ENCODE assay signal across 19 cellular contexts in the genomic region with DNA sequence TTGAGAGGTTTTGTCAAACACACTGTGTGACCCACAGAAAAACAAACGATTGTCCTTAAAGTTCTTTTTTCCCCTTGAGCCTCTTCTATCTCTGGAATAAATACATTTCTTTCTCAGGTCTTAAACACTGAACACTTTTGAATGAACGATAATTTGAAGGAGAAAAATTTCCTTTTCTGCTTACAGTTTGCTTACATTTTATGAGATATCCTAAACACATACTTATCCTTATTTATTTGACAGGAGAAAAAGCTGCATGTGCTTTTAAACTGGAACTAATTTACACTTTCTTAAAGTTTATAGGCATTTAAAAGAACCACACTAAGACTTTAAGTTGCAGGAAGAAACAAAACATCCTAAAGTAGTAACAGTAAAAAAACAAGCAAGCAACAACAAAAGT. TPM values are rescaled to one million over a fixed set of nuclear protein-coding genes. Genes with fewer than 3 reads are reported as not detected.
DNase-seq lines count a peak whose midpoint lies in the region; ATAC-seq, FAIRE-seq and TF ChIP-seq lines count a peak whose summit lies in the region.
"Had no signal": no experiment of that assay in that cellular context is flagged by ENCODE, and none has a peak within 500 bp of the region (broad histone marks: within the 10 kb centered on the region; RNA-seq: fewer than 3 reads in every experiment).

No MANE protein-coding gene starts in this region.

- no peak overlapping the region for H2BK120ac ChIP-seq in trophoblast cell (ENCODE audit: insufficient read depth, low read length, poor library complexity)

- H3K4me1 Mint-ChIP-seq in WTC11, result peaks cover 44% of the 10 kb centered on the region

- no peaks in the 10 kb centered on the region for H3K36me3 ChIP-seq in A673 (ENCODE audit: insufficient read depth, low read length, poor library complexity, severe bottlenecking)
- H3K36me3 ChIP-seq in HUES48 (ENCODE audit: control insufficient read depth, insufficient read depth, low read length), result no peaks in the 10 kb centered on the region
- no peaks in the 10 kb centered on the region for H3K36me3 ChIP-seq in trophoblast cell (ENCODE audit: control insufficient read depth in 1 of 2, insufficient read depth in 2 of 2, low read length in 2 of 2)

- no peak overlapping the region for H3K14ac ChIP-seq in trophoblast cell (ENCODE audit: low read length)

- H3K27me3 Mint-ChIP-seq in WTC11 (ENCODE audit: low read depth), result no peaks in the 10 kb centered on the region

- no peak overlapping the region for H2BK12ac ChIP-seq in trophoblast cell (ENCODE audit: low read length)

- H3K9me3 Mint-ChIP-seq in WTC11, result no peaks in the 10 kb centered on the region

- H3K4me2 ChIP-seq in trophoblast cell (ENCODE audit: low read length), result no peak overlapping the region

- in situ Hi-C loops in G401 (cut with HindIII; ENCODE audit: low sequenced_read_pairs), result no loop called here

- no peaks in the 10 kb centered on the region for H3K27me3 ChIP-seq in A673 (replicated peaks; ENCODE audit: insufficient read depth, low read depth, low read length, poor library complexity)
- H3K27me3 ChIP-seq in HUES48 (ENCODE audit: control insufficient read depth, insufficient read depth, low read length), result no peaks in the 10 kb centered on the region
- no peaks in the 10 kb centered on the region for H3K27me3 ChIP-seq in trophoblast cell (ENCODE audit: insufficient read depth, low read length)

- no peaks in the 10 kb centered on the region for H3K36me3 Mint-ChIP-seq in WTC11

- no CpG with 5 or more reads among the region's 2 CpGs for WGBS in trophoblast cell (ENCODE audit: extremely low coverage, insufficient coverage, insufficient read length)

- DNase-seq in A673 (ENCODE audit: low spot score) (no peak), WTC11 (ENCODE audit: low spot score) (no peak), trophoblast cell (no peak), G401 (ENCODE audit: low spot score) (no peak)
- DNase-seq: AML-193, DND-41, GF-D8, KG1, NCI-H1048, NCI-H2107, NCI-H226, NCI-H526 treated with DMSO at 0.1 percent for 48 hours had no signal

- H3K9ac ChIP-seq in HUES48 (ENCODE audit: low read depth, low read length) (no peak overlapping the region), trophoblast cell (ENCODE audit: low read length) (no peak overlapping the region)

- H3K4me1 ChIP-seq in A673 (ENCODE audit: insufficient read depth, low read length, poor library complexity, severe bottlenecking), result peaks cover 51% of the 10 kb centered on the region
- peaks cover 52% of the 10 kb centered on the region for H3K4me1 ChIP-seq in HUES48 (ENCODE audit: control insufficient read depth, insufficient read depth, low read length)
- no peaks in the 10 kb centered on the region for H3K4me1 ChIP-seq in trophoblast cell (ENCODE audit: control insufficient read depth in 1 of 2, insufficient read depth in 2 of 2, low read length in 2 of 2)

- no peak overlapping the region; the same call in 1 of the 2 replicates for H3K4me3 Mint-ChIP-seq in WTC11

- H3K18ac ChIP-seq in trophoblast cell (ENCODE audit: low read length), result no peak overlapping the region

- no peak overlapping the region for H3K23ac ChIP-seq in trophoblast cell (ENCODE audit: low read length)

- POLR2A ChIA-PET in A673 (lab: Charles Lee; ENCODE audit: low non-redundant PET), result no interaction called here
- POLR2A ChIA-PET in WTC11 (lab: Charles Lee), result interaction anchor here (0.6 to 1.8 kb wide), 3 partner anchors 22 to 30 kb away, joined by 3 to 5 read pairs (median 3); no protein-coding TSS in a partner anchor

- ATAC-seq in WTC11 (no peak), HG02610 (IDR thresholded peaks at IDR 0.05; ENCODE audit: unreplicated experiment) (no peak)
- no peak for ATAC-seq in activated CD4-positive, CD25-positive, alpha-beta regulatory T cell treated with anti-CD3 and anti-CD28 coated beads, Interleukin-2, amount 50 U/mL, for 24 hours
- ATAC-seq: Right ventricle myocardium inferior had no signal

- CTCF ChIA-PET in A673 (lab: Charles Lee) (interaction anchor here (1.1 kb wide), 1 partner anchor 23 kb away, joined by 3 read pairs; no protein-coding TSS in a partner anchor), WTC11 (lab: Charles Lee) (interaction anchor here (0.8 to 1.1 kb wide), 2 partner anchors 43 to 108 kb away, joined by 3 to 5 read pairs; no protein-coding TSS in a partner anchor)

- intact Hi-C loops in A673 (cut with micrococcal nuclease; ENCODE audit: unreplicated experiment), result loop anchor here (5.0 kb wide), 1 partner anchor 270 kb away; the partner anchor contains the start of genes PRAC1 and PRAC2

- no peak overlapping the region for H4K12ac ChIP-seq in trophoblast cell (ENCODE audit: low read depth, low read length)

- peaks cover 13% of the 10 kb centered on the region for H3K79me2 ChIP-seq in trophoblast cell (ENCODE audit: control insufficient read depth, insufficient read depth, low read length, poor library complexity)

- H4K8ac ChIP-seq in trophoblast cell (ENCODE audit: low read depth, low read length), result no peak overlapping the region

- H4K91ac ChIP-seq in trophoblast cell (ENCODE audit: low read depth, low read length), result no peak overlapping the region

- no peak overlapping the region for H2BK5ac ChIP-seq in trophoblast cell (ENCODE audit: low read depth, low read length, poor library complexity)

- no TSS peak for BruUV-seq in A673 (replicated peaks; lab: Mats Ljungman, UMichigan)

- peak; percentile 21 for FAIRE-seq in islet of Langerhans (lab: Jason Lieb, UNC)

- peaks cover 25% of the 10 kb centered on the region for H3K79me1 ChIP-seq in trophoblast cell (ENCODE audit: low read length)

- H3K4me3 ChIP-seq in A673 (ENCODE audit: low read depth, low read length, poor library complexity, severe bottlenecking) (peak overlapping the region; percentile 17), HUES48 (ENCODE audit: low read depth, low read length) (peak overlapping the region; percentile 19; the same call in 1 of the 2 replicates), trophoblast cell (ENCODE audit: low read depth, low read length) (no peak overlapping the region)

- peak overlapping the region; percentile 89 for H3K27ac Mint-ChIP-seq in WTC11

- H2AFZ ChIP-seq in trophoblast cell (ENCODE audit: insufficient read depth, low read length, poor library complexity), result no peak overlapping the region

- TF ChIP-seq CTCF in A673 (conservative IDR thresholded peaks at IDR 0.05; ENCODE audit: low read depth, low read length) (no peak), WTC11 (IDR thresholded peaks at IDR 0.05) (no peak)

- H3K27ac ChIP-seq in A673 (ENCODE audit: low read depth, low read length, poor library complexity, severe bottlenecking) (peak overlapping the region; percentile 100), HUES48 (ENCODE audit: low read depth, low read length) (peak overlapping the region; percentile 76), trophoblast cell (ENCODE audit: low read depth, low read length) (no peak overlapping the region)

- H2AK5ac ChIP-seq in trophoblast cell (ENCODE audit: low read length), result no peak overlapping the region

- no peaks in the 10 kb centered on the region for H3K9me3 ChIP-seq in A673 (ENCODE audit: low read depth, low read length, poor library complexity, severe bottlenecking)
- H3K9me3 ChIP-seq in HUES48 (ENCODE audit: control insufficient read depth, insufficient read depth, low read length), result no peaks in the 10 kb centered on the region
- no peaks in the 10 kb centered on the region for H3K9me3 ChIP-seq in trophoblast cell (ENCODE audit: insufficient read depth, low read depth, low read length)

- no peak overlapping the region for H3K4ac ChIP-seq in trophoblast cell (ENCODE audit: low read depth, low read length)

TF ChIP-seq in WTC11, 78 proteins besides CTCF, POLR2A, EP300 and RAD21:
- TF ChIP-seq PREB (CRISPR knock-in tag; IDR thresholded peaks at IDR 0.05; ENCODE audit: borderline replicate concordance) (no peak), CREM (CRISPR knock-in tag; IDR thresholded peaks at IDR 0.05) (no peak), ETV6 (CRISPR knock-in tag; IDR thresholded peaks at IDR 0.05) (no peak), NR3C1 (CRISPR knock-in tag; conservative IDR thresholded peaks at IDR 0.05; ENCODE audit: low read depth) (no peak), FOXP4 (CRISPR knock-in tag; IDR thresholded peaks at IDR 0.05) (no peak)

RNA-seq across cellular contexts. Expression of gene IGF2BP1, which starts 4.8 kb away (rescaled TPM):
- 495 and 517 TPM in 2 replicates for total RNA-seq in A673 (2021)
- total RNA-seq in WTC11 (2021), result 392 to 434 TPM (median 423 TPM) in 3 replicates
- 159 and 165 TPM in 2 replicates for polyA plus RNA-seq in trophoblast cell (2013)
- 63.0 and 86.2 TPM in 2 replicates for total RNA-seq in G401 (2014; rRNA removed; shearing (Covaris generic))
- total RNA-seq: HT-29, Right ventricle myocardium inferior had no signal

RNA-seq across cellular contexts. Expression of gene GIP, which starts 24.0 kb away (rescaled TPM):
- total RNA-seq in A673 (2021), result 0.88 and 1.1 TPM in 2 replicates
- 0.39 TPM in 1 of 3 replicates, not detected in the others for total RNA-seq in WTC11 (2021)
- 0.52 and 1.00 TPM in 2 replicates for polyA plus RNA-seq in trophoblast cell (2013)
- total RNA-seq in G401 (2014; rRNA removed; shearing (Covaris generic)), result 0.20 and 1.5 TPM in 2 replicates
- total RNA-seq: HT-29, M059J, Right ventricle myocardium inferior had no signal

RNA-seq across cellular contexts. Expression of gene SNF8, which starts 47.8 kb away (rescaled TPM):
- total RNA-seq in A673 (2021), result 177 and 188 TPM in 2 replicates
- total RNA-seq in WTC11 (2021), result 116 to 136 TPM (median 127 TPM) in 3 replicates
- polyA plus RNA-seq in trophoblast cell (2013), result 91.5 and 92.2 TPM in 2 replicates
- total RNA-seq in G401 (2014; rRNA removed; shearing (Covaris generic)), result 206 and 275 TPM in 2 replicates
